Comparison of ENCODE assay signal across 9 cellular contexts in genomic region chr2:179751184-179751809, GRCh38.
DNase-seq lines count a peak whose midpoint lies in the region; ATAC-seq, FAIRE-seq and TF ChIP-seq lines count a peak whose summit lies in the region.
"Had no signal": no experiment of that assay in that cellular context is flagged by ENCODE, and none has a peak within 500 bp of the region (broad histone marks: within the 10 kb centered on the region; RNA-seq: fewer than 3 reads in every experiment).

No MANE protein-coding gene starts in this region.

- H3K79me2 ChIP-seq in astrocyte (ENCODE audit: insufficient read depth, low read length), result no peaks in the 10 kb centered on the region

- no peak overlapping the region for H3K4me2 ChIP-seq in astrocyte (ENCODE audit: low read length)

- H3K27me3 Mint-ChIP-seq in astrocyte (ENCODE audit: low read depth, unreplicated experiment), result no peaks in the 10 kb centered on the region

- H3K4me3 Mint-ChIP-seq in astrocyte (ENCODE audit: unreplicated experiment), result no peak overlapping the region

- no peaks in the 10 kb centered on the region for H3K9me3 ChIP-seq in astrocyte (ENCODE audit: insufficient read depth, low read depth, low read length)

- TF ChIP-seq POLR2A in lower leg skin (IDR thresholded peaks at IDR 0.05), result no peak

- no peaks in the 10 kb centered on the region for H3K36me3 Mint-ChIP-seq in astrocyte (ENCODE audit: low read depth, unreplicated experiment)
- H3K36me3 Mint-ChIP-seq: activated naive CD4-positive, alpha-beta T cell treated with anti-CD3 and anti-CD28 coated beads, Interleukin-2, amount 50 U/mL, for 72 hours had no signal

- no peak overlapping the region for H3K27ac Mint-ChIP-seq in astrocyte (ENCODE audit: unreplicated experiment)
- H3K27ac Mint-ChIP-seq: activated naive CD4-positive, alpha-beta T cell treated with anti-CD3 and anti-CD28 coated beads, Interleukin-2, amount 50 U/mL, for 72 hours had no signal

- ATAC-seq in left lobe of liver (peak; percentile 78), GM18861 (IDR thresholded peaks at IDR 0.05; ENCODE audit: unreplicated experiment) (no peak), GM21723 (IDR thresholded peaks at IDR 0.05; ENCODE audit: unreplicated experiment) (no peak)

- peak; percentile 38 for DNase-seq in NCI-H1436 (lab: John Stamatoyannopoulos, UW)
- peak; percentile 19 for DNase-seq in astrocyte (ENCODE audit: low read depth)
- no peak for DNase-seq in left lobe of liver (ENCODE audit: low spot score)
- DNase-seq in lower leg skin (ENCODE audit: low spot score in 2 of 2), result no peak

- H3K4me3 ChIP-seq in astrocyte (ENCODE audit: insufficient read depth, low read depth, low read length) (no peak overlapping the region), lower leg skin (ENCODE audit: low read depth, poor library complexity, severe bottlenecking) (no peak overlapping the region)

- no peaks in the 10 kb centered on the region for H3K4me1 ChIP-seq in astrocyte (ENCODE audit: insufficient read depth, low read length)

- peaks cover 3% of the 10 kb centered on the region for H3K9me3 Mint-ChIP-seq in astrocyte (ENCODE audit: unreplicated experiment)
- H3K9me3 Mint-ChIP-seq: activated naive CD4-positive, alpha-beta T cell treated with anti-CD3 and anti-CD28 coated beads, Interleukin-2, amount 50 U/mL, for 72 hours had no signal

- H3K27me3 ChIP-seq in astrocyte (ENCODE audit: insufficient read depth, low read length), result no peaks in the 10 kb centered on the region

- FAIRE-seq in astrocyte (lab: Jason Lieb, UNC), result peak; percentile 99

- H3K4me1 Mint-ChIP-seq in astrocyte (ENCODE audit: low read depth, unreplicated experiment), result peaks cover 7% of the 10 kb centered on the region

- intact Hi-C loops in lower leg skin (cut with DNase I; ENCODE audit: low total_unique reads), result no loop called here

- H3K36me3 ChIP-seq in astrocyte (ENCODE audit: insufficient read depth, low read length), result no peaks in the 10 kb centered on the region

- no peaks in the 10 kb centered on the region for H4K20me1 ChIP-seq in astrocyte (ENCODE audit: insufficient read depth, low read length)

- H3K9ac ChIP-seq in astrocyte (ENCODE audit: low read length), result no peak overlapping the region

- 14 to 23% methylated on average over 4 of the region's 4 CpGs for WGBS in lower leg skin, 2 donors

- H3K27ac ChIP-seq in 22Rv1 (peak overlapping the region; percentile 87), astrocyte (ENCODE audit: low read depth, low read length) (no peak overlapping the region)

- peak; percentile 74 for TF ChIP-seq CTCF in 22Rv1 (IDR thresholded peaks at IDR 0.05)
- TF ChIP-seq CTCF in GM12874 (IDR thresholded peaks at IDR 0.05; ENCODE audit: insufficient read depth, low read depth, low read length), result peak; percentile 22; the same call in 1 of the 2 replicates
- peak; percentile 57 for TF ChIP-seq CTCF in astrocyte (IDR thresholded peaks at IDR 0.05; ENCODE audit: insufficient read depth, low read depth, low read length)
- no peak for TF ChIP-seq CTCF in lower leg skin (IDR thresholded peaks at IDR 0.05)

- H2AFZ ChIP-seq in astrocyte (ENCODE audit: low read depth, low read length), result no peak overlapping the region

Comparison
In these comparisons a context has a peak if more than half of its experiments do, and no peak if none do; other contexts are left out.
1. CTCF ChIP-seq: peak in 22Rv1 (single experiment), GM12874 (single experiment) and astrocyte (single experiment); none in lower leg skin (0 of 3).
2. DNase-seq: peak in NCI-H1436 (single experiment) and astrocyte (single experiment); none in left lobe of liver (single experiment) and lower leg skin (0 of 2).